ENCODE assay signal across 8 cellular contexts in the genomic region with DNA sequence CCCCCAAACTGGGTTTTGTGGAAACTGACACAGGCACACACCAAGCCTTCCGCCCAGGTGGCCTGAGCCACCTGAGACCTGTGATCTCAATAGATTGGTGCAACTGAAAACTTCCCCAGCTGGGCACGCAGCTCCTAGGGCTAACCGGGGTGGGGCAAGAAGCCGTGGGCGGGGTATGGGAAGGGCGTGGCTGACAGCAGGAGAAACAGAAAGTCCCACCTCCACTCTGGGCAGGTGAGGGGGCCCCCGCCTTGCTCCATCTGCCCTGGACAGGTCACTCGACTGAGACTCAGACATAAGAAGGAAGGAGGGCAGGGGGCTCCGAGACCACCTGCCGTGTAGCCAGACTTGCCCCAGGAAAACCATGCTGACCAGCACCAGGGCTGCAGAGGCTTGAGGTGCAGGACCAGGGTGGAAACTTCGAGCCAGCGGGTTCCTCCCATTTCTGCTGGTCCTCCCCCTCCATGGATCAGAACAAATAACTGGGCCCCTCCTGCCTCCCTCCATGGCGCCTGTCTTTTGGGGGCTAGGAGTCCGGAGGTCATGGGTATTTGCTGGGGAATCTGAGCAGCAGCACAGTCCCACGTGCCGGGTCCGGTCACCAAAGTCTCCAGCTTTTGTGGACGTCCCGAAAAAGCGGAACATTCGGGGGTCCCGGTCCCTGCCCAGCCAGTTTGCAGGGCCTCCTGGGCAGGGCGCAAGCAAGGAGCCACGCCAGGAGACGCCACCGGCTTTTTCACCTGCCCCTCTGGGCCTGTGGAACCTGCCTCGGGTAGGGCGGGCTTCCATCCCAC. TPM values are rescaled to one million over a fixed set of nuclear protein-coding genes. Genes with fewer than 3 reads are reported as not detected.
DNase-seq lines count a peak whose midpoint lies in the region; ATAC-seq and TF ChIP-seq lines count a peak whose summit lies in the region.

No MANE protein-coding gene starts in this region.

- H3K9ac ChIP-seq in MM.1S (ENCODE audit: low read length), result peak overlapping the region; percentile 93

- peaks cover 19% of the 10 kb centered on the region for H3K4me1 ChIP-seq in MM.1S (ENCODE audit: low read length)

- peaks cover 58% of the 10 kb centered on the region for H3K79me2 ChIP-seq in MM.1S (ENCODE audit: low read length)

- peaks cover 51% of the 10 kb centered on the region for H3K36me3 Mint-ChIP-seq in Calu3 (ENCODE audit: insufficient read depth, unreplicated experiment)

- peak overlapping the region; percentile 84 for H3K27ac Mint-ChIP-seq in Calu3 (ENCODE audit: unreplicated experiment)

- peak overlapping the region; percentile 91 for H3K4me3 ChIP-seq in MM.1S (ENCODE audit: low read length)
- H3K4me3 ChIP-seq in coronary artery, result peak overlapping the region; percentile 90

- peaks cover 13% of the 10 kb centered on the region for H3K27me3 Mint-ChIP-seq in Calu3 (ENCODE audit: unreplicated experiment)

- no peaks in the 10 kb centered on the region for H3K9me3 Mint-ChIP-seq in Calu3 (ENCODE audit: low read depth, unreplicated experiment)

- CTCF ChIA-PET in Calu3 (lab: Charles Lee), result interaction anchor here (0.6 to 1.5 kb wide), 4 partner anchors 16 to 97 kb away, joined by 3 to 5 read pairs (median 3); no protein-coding TSS in a partner anchor

- peak overlapping the region; percentile 93 for H3K4me2 ChIP-seq in MM.1S (ENCODE audit: low read depth, low read length)

- TSS peak; percentile 97 for BruUV-seq in Calu3 (replicated peaks; lab: Mats Ljungman, UMichigan)

- peaks cover 58% of the 10 kb centered on the region for H3K4me1 Mint-ChIP-seq in Calu3 (ENCODE audit: low read depth, unreplicated experiment)

- no peak for ATAC-seq in HG02852 (IDR thresholded peaks at IDR 0.05; ENCODE audit: unreplicated experiment)

- H3F3A ChIP-seq in MM.1S (ENCODE audit: insufficient read depth, low read length), result peaks cover 12% of the 10 kb centered on the region

- H2AFZ ChIP-seq in MM.1S (ENCODE audit: low read length), result no peak overlapping the region

- H4K20me1 ChIP-seq in MM.1S (ENCODE audit: insufficient read depth, low read length), result peaks cover 10% of the 10 kb centered on the region; the same call in 1 of the 2 replicates

- peak overlapping the region; percentile 99 for H3K27ac ChIP-seq in MM.1S (ENCODE audit: low read length)
- peak overlapping the region; percentile 99 to 100 for H3K27ac ChIP-seq in coronary artery

- DNase-seq in Calu3 (peak; percentile 92), MM.1S (peak; percentile 97), coronary artery (ENCODE audit: low spot score) (no peak), medulla oblongata (ENCODE audit: extremely low spot score) (peak; percentile 59), GDM1 (lab: John Stamatoyannopoulos, UW) (no peak)
- peak; percentile 58 for DNase-seq in activated CD4-positive, CD25-positive, alpha-beta regulatory T cell treated with anti-CD3 and anti-CD28 coated beads, Interleukin-2, amount 50 U/mL, for 72 hours
- DNase-seq in stimulated activated CD8-positive, alpha-beta memory T cell treated with anti-CD3 and anti-CD28 coated beads, Interleukin-2, amount 100 ng/mL, for 48 hours (ENCODE audit: low read depth in 2 of 2), result peak; percentile 36 to 45

- H3K4me3 Mint-ChIP-seq in Calu3 (ENCODE audit: low read depth, unreplicated experiment), result peak overlapping the region; percentile 73

- no peak for TF ChIP-seq CTCF in Calu3 (IDR thresholded peaks at IDR 0.05; ENCODE audit: unreplicated experiment)
- TF ChIP-seq CTCF in MM.1S (IDR thresholded peaks at IDR 0.05; ENCODE audit: low read length), result no peak
- no peak for TF ChIP-seq CTCF in coronary artery (IDR thresholded peaks at IDR 0.05)

- intact Hi-C loops in Calu3 (cut with micrococcal nuclease; ENCODE audit: unreplicated experiment), result loop anchor here (5.0 kb wide), 1 partner anchor 42 kb away; no protein-coding TSS in a partner anchor

- no peaks in the 10 kb centered on the region for H3K9me2 ChIP-seq in MM.1S (replicated peaks; ENCODE audit: insufficient read depth, low read length)

- no peaks in the 10 kb centered on the region for H3K36me3 ChIP-seq in MM.1S (replicated peaks; ENCODE audit: insufficient read depth, low read length)

- no peaks in the 10 kb centered on the region for H3K27me3 ChIP-seq in MM.1S (replicated peaks; ENCODE audit: insufficient read depth, low read length)

- H3K9me3 ChIP-seq in MM.1S (replicated peaks; ENCODE audit: insufficient read depth, low read length), result no peaks in the 10 kb centered on the region

RNA-seq across cellular contexts. Expression of gene TIMP2, which starts 1.3 kb away (rescaled TPM):
- 246 and 262 TPM in 2 replicates for total RNA-seq in Calu3 (2022)

RNA-seq across cellular contexts. Expression of gene CEP295NL, which starts 20.9 kb away (rescaled TPM):
- total RNA-seq in Calu3 (2022), result 4.6 and 6.0 TPM in 2 replicates

RNA-seq across cellular contexts. Expression of gene LGALS3BP, which starts 55.9 kb away (rescaled TPM):
- 747 and 1,100 TPM in 2 replicates for total RNA-seq in Calu3 (2022)

Comparison
In these comparisons a context has a peak if more than half of its experiments do, and no peak if none do; other contexts are left out.
1. DNase-seq: peak in Calu3 (single experiment), MM.1S (single experiment), activated CD4-positive, CD25-positive, alpha-beta regulatory T cell treated with anti-CD3 and anti-CD28 coated beads, Interleukin-2, amount 50 U/mL, for 72 hours (single experiment), medulla oblongata (single experiment) and stimulated activated CD8-positive, alpha-beta memory T cell treated with anti-CD3 and anti-CD28 coated beads, Interleukin-2, amount 100 ng/mL, for 48 hours (2 of 2); none in coronary artery (single experiment) and GDM1 (single experiment).